14 cellular contexts compared by ENCODE assay signal in the genomic region with DNA sequence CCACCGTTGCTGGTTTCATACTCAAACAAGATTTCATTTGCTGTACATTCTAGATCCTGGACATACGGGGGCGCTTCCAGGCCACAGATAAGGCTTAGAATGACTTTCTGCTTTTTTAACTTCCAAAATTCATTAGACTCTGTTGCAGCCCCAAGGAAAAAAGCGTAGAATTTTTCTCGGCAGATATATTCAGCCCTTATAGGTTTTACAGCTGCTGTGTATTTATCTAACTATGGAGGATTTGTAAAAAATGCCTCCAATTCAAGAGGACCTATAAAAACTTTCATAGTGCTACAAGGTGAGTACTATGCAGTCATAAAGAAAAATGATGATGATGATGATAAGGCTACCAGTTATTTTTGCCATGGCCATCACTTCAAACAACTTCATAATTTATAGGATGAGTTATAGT. TPM values are rescaled to one million over a fixed set of nuclear protein-coding genes. Genes with fewer than 3 reads are reported as not detected.
DNase-seq lines count a peak whose midpoint lies in the region; ATAC-seq and TF ChIP-seq lines count a peak whose summit lies in the region.
"Had no signal": no experiment of that assay in that cellular context is flagged by ENCODE, and none has a peak within 500 bp of the region (broad histone marks: within the 10 kb centered on the region; RNA-seq: fewer than 3 reads in every experiment).

No MANE protein-coding gene starts in this region.

- H3K36me3 Mint-ChIP-seq in T-helper 2 cell treated with Interferon-gamma antibody and Interleukin-4, amounts not matched to agents 5 μg/mL and 100 μg/mL, for 36 hours (ENCODE audit: low read depth): no peaks in the 10 kb centered on the region
- H3K36me3 Mint-ChIP-seq in CD4-positive, alpha-beta T cell (ENCODE audit: low read depth): no peaks in the 10 kb centered on the region
- H3K36me3 Mint-ChIP-seq: stimulated activated memory B cell treated with anti-CD40 and anti-IgM and Interleukin-4, amounts not matched to agents 10 μg/mL and 1 μg/mL and 100 μg/mL, for 72 hours had no signal

- no peaks in the 10 kb centered on the region for H3K4me1 Mint-ChIP-seq in T-helper 2 cell treated with Interferon-gamma antibody and Interleukin-4, amounts not matched to agents 5 μg/mL and 100 μg/mL, for 36 hours (ENCODE audit: low read depth)
- H3K4me1 Mint-ChIP-seq in CD4-positive, alpha-beta T cell (ENCODE audit: low read depth): no peaks in the 10 kb centered on the region
- H3K4me1 Mint-ChIP-seq: stimulated activated memory B cell treated with anti-CD40 and anti-IgM and Interleukin-4, amounts not matched to agents 10 μg/mL and 1 μg/mL and 100 μg/mL, for 72 hours; T-helper 17 cell had no signal

- TF ChIP-seq CTCF in GM12873 (IDR thresholded peaks at IDR 0.05; ENCODE audit: insufficient read depth, low read depth, low read length, missing control alignments) (peak; percentile 32), astrocyte of the spinal cord (IDR thresholded peaks at IDR 0.05; ENCODE audit: low read depth, low read length) (peak; percentile 35)
- TF ChIP-seq CTCF in CD4-positive, alpha-beta T cell (IDR thresholded peaks at IDR 0.05): no peak

- H3K9me3 Mint-ChIP-seq in T-helper 2 cell treated with Interferon-gamma antibody and Interleukin-4, amounts not matched to agents 5 μg/mL and 100 μg/mL, for 36 hours: no peaks in the 10 kb centered on the region
- H3K9me3 Mint-ChIP-seq in CD4-positive, alpha-beta T cell: no peaks in the 10 kb centered on the region
- H3K9me3 Mint-ChIP-seq: activated T-cell treated with anti-CD3 and anti-CD28 coated beads, Interleukin-2, amount 50 U/mL, for 24 hours; stimulated activated memory B cell treated with anti-CD40 and anti-IgM and Interleukin-4, amounts not matched to agents 10 μg/mL and 1 μg/mL and 100 μg/mL, for 72 hours had no signal

- H3K27ac ChIP-seq in CD4-positive, alpha-beta T cell (ENCODE audit: low read depth, low read length): no peak overlapping the region

- H3K4me3 Mint-ChIP-seq in T-helper 2 cell treated with Interferon-gamma antibody and Interleukin-4, amounts not matched to agents 5 μg/mL and 100 μg/mL, for 36 hours: no peak overlapping the region
- no peak overlapping the region for H3K4me3 Mint-ChIP-seq in CD4-positive, alpha-beta T cell
- H3K4me3 Mint-ChIP-seq: activated T-cell treated with anti-CD3 and anti-CD28 coated beads, Interleukin-2, amount 50 U/mL, for 24 hours; stimulated activated memory B cell treated with anti-CD40 and anti-IgM and Interleukin-4, amounts not matched to agents 10 μg/mL and 1 μg/mL and 100 μg/mL, for 72 hours; T-helper 17 cell had no signal

- no peaks in the 10 kb centered on the region for H3K27me3 Mint-ChIP-seq in T-helper 2 cell treated with Interferon-gamma antibody and Interleukin-4, amounts not matched to agents 5 μg/mL and 100 μg/mL, for 36 hours (ENCODE audit: low read depth)
- peaks cover 9% of the 10 kb centered on the region for H3K27me3 Mint-ChIP-seq in CD4-positive, alpha-beta T cell
- H3K27me3 Mint-ChIP-seq: activated T-cell treated with anti-CD3 and anti-CD28 coated beads, Interleukin-2, amount 50 U/mL, for 24 hours had no signal

- intact Hi-C loops in CD4-positive, alpha-beta T cell (cut with DNase I, micrococcal nuclease): no loop called here

- CTCF ChIA-PET in CD4-positive, alpha-beta T cell (lab: Charles Lee): no interaction called here

- no peaks in the 10 kb centered on the region for H3K9me3 ChIP-seq in CD4-positive, alpha-beta T cell (ENCODE audit: control insufficient read depth, low read length)

- in situ Hi-C loops in astrocyte of the spinal cord (cut with HindIII; ENCODE audit: low sequenced_read_pairs): no loop called here

- H3K27me3 ChIP-seq in CD4-positive, alpha-beta T cell (ENCODE audit: control insufficient read depth, insufficient read depth, low read length): peaks cover 4% of the 10 kb centered on the region

- POLR2A ChIA-PET in CD4-positive, alpha-beta T cell (lab: Charles Lee): no interaction called here

- H3K4me3 ChIP-seq in astrocyte of the spinal cord (ENCODE audit: low read depth, low read length): no peak overlapping the region

- DNase-seq in A172 (ENCODE audit: low spot score) (peak; percentile 23), NCI-H82 (lab: John Stamatoyannopoulos, UW) (peak; percentile 51), astrocyte of the spinal cord (ENCODE audit: low read depth, low spot score) (peak; percentile 12), SK-N-DZ (ENCODE audit: low spot score) (no peak)
- no peak for DNase-seq in T-helper 2 cell treated with Interferon-gamma antibody and Interleukin-4, amounts not matched to agents 5 μg/mL and 100 μg/mL, for 36 hours (ENCODE audit: low spot score)
- DNase-seq in CD4-positive, alpha-beta T cell: no peak
- no peak for DNase-seq in stimulated activated CD4-positive, alpha-beta T cell treated with anti-CD3 and anti-CD28 coated beads, Interleukin-4, amount 100 ng/mL, for 4 hours
- DNase-seq: activated T-cell treated with anti-CD3 and anti-CD28 coated beads, Interleukin-2, amount 50 U/mL, for 24 hours; NCI-H345; T-helper 17 cell had no signal

- ATAC-seq in CD4-positive, alpha-beta T cell (ENCODE audit: poor library complexity): no peak
- ATAC-seq: stimulated activated memory B cell treated with anti-CD40 and anti-IgM and Interleukin-4, amounts not matched to agents 10 μg/mL and 1 μg/mL and 100 μg/mL, for 72 hours; T-helper 17 cell had no signal

- H3K27ac Mint-ChIP-seq in T-helper 2 cell treated with Interferon-gamma antibody and Interleukin-4, amounts not matched to agents 5 μg/mL and 100 μg/mL, for 36 hours: no peak overlapping the region
- no peak overlapping the region for H3K27ac Mint-ChIP-seq in CD4-positive, alpha-beta T cell
- H3K27ac Mint-ChIP-seq: activated T-cell treated with anti-CD3 and anti-CD28 coated beads, Interleukin-2, amount 50 U/mL, for 24 hours; stimulated activated memory B cell treated with anti-CD40 and anti-IgM and Interleukin-4, amounts not matched to agents 10 μg/mL and 1 μg/mL and 100 μg/mL, for 72 hours; T-helper 17 cell had no signal

RNA-seq across cellular contexts. Expression of gene SLC30A10, which starts 51.6 kb away (rescaled TPM):
- not detected in 2 replicates for total RNA-seq in A172 (2014; rRNA removed; shearing (Covaris generic))
- polyA plus RNA-seq in SK-N-DZ (2014; cell fraction: cytosol; rRNA removed): not detected in 2 replicates
- polyA plus RNA-seq in SK-N-DZ (2014; cell fraction: nucleus; rRNA removed): 0.06 and 0.24 TPM in 2 replicates
- total RNA-seq in CD4-positive, alpha-beta T cell: not detected
- total RNA-seq: kidney epithelial cell, T-helper 17 cell had no signal
- polyA plus RNA-seq: BJ had no signal

Comparison
In these comparisons a context has a peak if more than half of its experiments do, and no peak if none do; other contexts are left out.
1. DNase-seq: peak in A172 (single experiment), NCI-H82 (single experiment) and astrocyte of the spinal cord (single experiment); none in T-helper 2 cell treated with Interferon-gamma antibody and Interleukin-4, amounts not matched to agents 5 μg/mL and 100 μg/mL, for 36 hours (single experiment), SK-N-DZ (single experiment), CD4-positive, alpha-beta T cell (0 of 10) and stimulated activated CD4-positive, alpha-beta T cell treated with anti-CD3 and anti-CD28 coated beads, Interleukin-4, amount 100 ng/mL, for 4 hours (0 of 2).